ENCODE assay signal across 10 cellular contexts in genomic region chr15:96340348-96340610, GRCh38. TPM values are rescaled to one million over a fixed set of nuclear protein-coding genes. Genes with fewer than 3 reads are reported as not detected.
DNase-seq lines count a peak whose midpoint lies in the region; ATAC-seq and TF ChIP-seq lines count a peak whose summit lies in the region.
"Had no signal": no experiment of that assay in that cellular context is flagged by ENCODE, and none has a peak within 500 bp of the region (broad histone marks: within the 10 kb centered on the region; RNA-seq: fewer than 3 reads in every experiment).

No MANE protein-coding gene starts in this region.

- DNase-seq in substantia nigra (lab: John Stamatoyannopoulos, UW) (no peak), UCSD-AML1 (lab: John Stamatoyannopoulos, UW; ENCODE audit: unreplicated experiment) (no peak)
- DNase-seq: activated B cell treated with CpG ODN at 0.5 μM for 24 hours; NCI-H2107; stimulated activated CD4-positive, alpha-beta T cell treated with anti-CD3 and anti-CD28 coated beads, Interleukin-2, amount 100 ng/mL, for 48 hours had no signal

- H3K9ac ChIP-seq in HUES64 (ENCODE audit: low read depth, low read length), result peak overlapping the region; percentile 28; the same call in 1 of the 2 replicates

- under 1% methylated on average over 10 of the region's 11 CpGs for WGBS in HUES64

- peak overlapping the region; percentile 65 for H3K4me3 ChIP-seq in HUES64 (ENCODE audit: low read length)

- no peaks in the 10 kb centered on the region for H3K9me3 ChIP-seq in HUES64 (ENCODE audit: insufficient read depth, low read depth, low read length)

- H3K27ac ChIP-seq in HUES64 (ENCODE audit: low read depth, low read length) (peak overlapping the region; percentile 73), layer of hippocampus (ENCODE audit: low read depth, low read length) (peak overlapping the region; percentile 93), substantia nigra (ENCODE audit: low read depth, low read length, poor library complexity, severe bottlenecking) (peak overlapping the region; percentile 72)

- peaks cover 79% of the 10 kb centered on the region for H3K4me1 Mint-ChIP-seq in brain

- peak overlapping the region; percentile 90 to 97 (median 94) for H3K4me3 Mint-ChIP-seq in brain
- H3K4me3 Mint-ChIP-seq: activated B cell treated with CpG ODN at 0.5 μM for 24 hours had no signal

- no peaks in the 10 kb centered on the region; the same call in 1 of the 2 replicates for H3K36me3 ChIP-seq in HUES64 (ENCODE audit: insufficient read depth, low read length)

- ATAC-seq in HG03439 (IDR thresholded peaks at IDR 0.05; ENCODE audit: unreplicated experiment) (no peak), GM18870 (IDR thresholded peaks at IDR 0.05; ENCODE audit: unreplicated experiment) (no peak)

- TF ChIP-seq CTCF in brain (conservative IDR thresholded peaks at IDR 0.05), result no peak

- peaks cover 78% of the 10 kb centered on the region for H3K36me3 Mint-ChIP-seq in brain

- peak overlapping the region; percentile 96 to 100 (median 98) for H3K27ac Mint-ChIP-seq in brain
- H3K27ac Mint-ChIP-seq: activated B cell treated with CpG ODN at 0.5 μM for 24 hours had no signal

- H3K27me3 Mint-ChIP-seq in brain, result peaks cover 28% of the 10 kb centered on the region

- no peaks in the 10 kb centered on the region for H3K9me3 Mint-ChIP-seq in brain
- H3K9me3 Mint-ChIP-seq: activated B cell treated with CpG ODN at 0.5 μM for 24 hours had no signal

- peaks cover 81% of the 10 kb centered on the region for H3K4me1 ChIP-seq in HUES64 (ENCODE audit: insufficient read depth, low read length)

- H3K27me3 ChIP-seq in HUES64 (ENCODE audit: insufficient read depth, low read length) (peaks cover 93% of the 10 kb centered on the region), layer of hippocampus (ENCODE audit: control insufficient read depth, insufficient read depth, low read length) (peaks cover 3% of the 10 kb centered on the region)

RNA-seq across cellular contexts. Expression of gene NR2F2, which starts 9.8 kb away (rescaled TPM):
- 5.0 TPM for polyA plus RNA-seq in HUES64 (2013, experiment 1 of 2)
- 8.1 TPM for polyA plus RNA-seq in HUES64 (2013, experiment 2 of 2)
- polyA plus RNA-seq in brain (ENCODE audit: insufficient read depth, low read depth, low replicate concordance), result 60.4 TPM
